ENCODE assay signal across 11 cellular contexts in genomic region chr6:157216570-157216969, GRCh38.
"Had no signal": no experiment of that assay in that cellular context is flagged by ENCODE, and none has a peak within 500 bp of the region (broad histone marks: within the 10 kb centered on the region; RNA-seq: fewer than 3 reads in every experiment).

No MANE protein-coding gene starts in this region.

- H3K27ac Mint-ChIP-seq: activated naive CD8-positive, alpha-beta T cell treated with anti-CD3 and anti-CD28 coated beads, Interleukin-2, amount 50 U/mL, for 24 hours had no signal

- H3K27me3 Mint-ChIP-seq: naive B cell had no signal

- H3K36me3 ChIP-seq: esophagus muscularis mucosa, thyroid gland had no signal

- H3K9ac ChIP-seq: SK-N-SH had no signal

- H3K4me3 Mint-ChIP-seq: activated naive CD8-positive, alpha-beta T cell treated with anti-CD3 and anti-CD28 coated beads, Interleukin-2, amount 50 U/mL, for 24 hours had no signal

- H3K9me3 ChIP-seq: esophagus muscularis mucosa, SK-N-SH, thyroid gland had no signal

- DNase-seq: activated CD8-positive, alpha-beta memory T cell treated with anti-CD3 and anti-CD28 coated beads for 24 hours; activated gamma-delta T cell treated with Interleukin-2 at 50 U/mL for 16 hours; activated naive CD8-positive, alpha-beta T cell treated with anti-CD3 and anti-CD28 coated beads, Interleukin-2, amount 50 U/mL, for 24 hours; hypothalamus; left cardiac atrium; naive B cell; Right ventricle myocardium superior; SK-N-SH; stimulated activated CD4-positive, alpha-beta T cell treated with anti-CD3 and anti-CD28 coated beads, Interleukin-4, amount 100 ng/mL, for 24 hours; thyroid gland had no signal

- H3K9me3 Mint-ChIP-seq: activated naive CD8-positive, alpha-beta T cell treated with anti-CD3 and anti-CD28 coated beads, Interleukin-2, amount 50 U/mL, for 24 hours; naive B cell had no signal

- H3K36me3 Mint-ChIP-seq: naive B cell had no signal

- ATAC-seq: activated naive CD8-positive, alpha-beta T cell treated with anti-CD3 and anti-CD28 coated beads, Interleukin-2, amount 50 U/mL, for 24 hours; left cardiac atrium had no signal

- H3K4me2 ChIP-seq: SK-N-SH had no signal

- H3K27ac ChIP-seq: esophagus muscularis mucosa, thyroid gland had no signal

- H3K27me3 ChIP-seq: esophagus muscularis mucosa, thyroid gland had no signal

- H3K4me3 ChIP-seq: esophagus muscularis mucosa, thyroid gland had no signal
